Comparison of ENCODE assay signal across 8 cellular contexts in the genomic region with DNA sequence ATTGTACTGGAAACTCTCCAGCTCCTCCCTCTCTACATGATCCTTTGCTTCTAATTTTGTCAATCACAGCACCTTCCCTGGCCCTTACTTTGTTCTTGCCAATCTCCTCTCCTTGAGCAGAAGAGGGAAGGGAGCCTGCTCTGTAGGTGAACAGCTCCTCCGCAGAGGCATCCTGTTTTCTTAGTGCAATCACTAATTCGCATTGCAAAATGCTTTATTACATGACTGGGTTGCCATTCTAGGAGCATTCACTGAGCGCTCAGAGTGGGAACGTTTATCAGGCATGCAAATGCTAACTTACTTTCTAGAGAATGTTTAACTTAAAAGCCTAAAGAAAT. TPM values are rescaled to one million over a fixed set of nuclear protein-coding genes. Genes with fewer than 3 reads are reported as not detected.
A peak's percentile ranks its signal among the peaks of the same experiment; 100 is the strongest.
DNase-seq lines count a peak whose midpoint lies in the region; ATAC-seq and TF ChIP-seq lines count a peak whose summit lies in the region.

No MANE protein-coding gene starts in this region.

- ATAC-seq in HG03159 (IDR thresholded peaks at IDR 0.05; ENCODE audit: unreplicated experiment) (peak; percentile 21), naive B cell (ENCODE audit: low read depth in 2 of 2) (peak in 1 of 2 donors; percentile 9), HG03280 (IDR thresholded peaks at IDR 0.05; ENCODE audit: unreplicated experiment) (no peak)

- H3K4me1 Mint-ChIP-seq in naive B cell: peaks cover 29 to 41% (median 38%) of the 10 kb centered on the region in 3 donors

- DNase-seq in GM13977 (ENCODE audit: low spot score) (no peak), brain pericyte (ENCODE audit: low read depth, low spot score) (peak; percentile 48), naive B cell (no peak), NCI-H226 (no peak), NCI-H2196 treated with DMSO at 0.1 percent for 48 hours (lab: John Stamatoyannopoulos, UW; ENCODE audit: unreplicated experiment) (no peak), COLO829 (ENCODE audit: low spot score) (no peak)

- peaks cover 0 to 2% (median 0%) of the 10 kb centered on the region in 7 donors for H3K9me3 Mint-ChIP-seq in naive B cell

- in situ Hi-C loops in GM13977 (cut with MboI; ENCODE audit: low pct_unique_long_range_greater_than_20kb, low sequenced_read_pairs, unreplicated experiment): no loop called here

- peak; percentile 9 for TF ChIP-seq CTCF in GM13977 (IDR thresholded peaks at IDR 0.05; ENCODE audit: extremely low read depth, insufficient read depth, missing control alignments)

- H3K27ac Mint-ChIP-seq in naive B cell: peak overlapping the region in 2 of 6 donors; percentile 20 to 21

- peak overlapping the region; percentile 75 to 100 (median 89) for H3K4me3 Mint-ChIP-seq in naive B cell

- peaks cover 0 to 15% of the 10 kb centered on the region in 2 donors for H3K36me3 Mint-ChIP-seq in naive B cell

- H3K27me3 Mint-ChIP-seq in naive B cell: peaks cover 0 to 6% (median 0%) of the 10 kb centered on the region in 3 donors

RNA-seq across cellular contexts. Expression of a gene that starts 0.4 kb away (rescaled TPM):
- polyA plus RNA-seq in naive B cell (ENCODE audit: low read depth in 6 of 6): 10 to 100 TPM in 1 of 6 donors, 1 to 10 TPM in 4, under 1 TPM in 1; 0.74 to 10.2 (median 7.6) TPM
